16 cellular contexts compared by ENCODE assay signal in the genomic region with DNA sequence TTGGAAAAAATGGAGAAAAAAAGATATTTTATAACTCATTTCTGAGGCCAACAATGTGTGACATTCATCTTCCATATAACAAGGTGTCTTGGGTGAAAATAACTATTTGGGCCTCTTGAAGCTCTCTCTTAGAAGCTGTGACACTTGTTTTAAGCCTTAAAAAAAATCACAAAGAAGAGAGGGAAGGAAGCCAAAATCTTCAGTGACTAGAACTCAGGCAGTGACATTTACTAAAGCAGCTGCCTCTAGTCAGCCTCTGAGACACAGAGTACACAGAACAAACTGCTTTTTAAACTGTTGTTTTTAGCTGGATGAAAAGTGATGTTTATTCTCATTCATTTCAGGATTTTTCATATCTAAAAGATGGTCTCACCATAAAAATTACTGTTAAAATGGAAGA.
"Had no signal": no experiment of that assay in that cellular context is flagged by ENCODE, and none has a peak within 500 bp of the region (broad histone marks: within the 10 kb centered on the region; RNA-seq: fewer than 3 reads in every experiment).

No MANE protein-coding gene starts in this region.

- ATAC-seq: gastroesophageal sphincter, left colon, natural killer cell had no signal

- H3K27me3 ChIP-seq: colonic mucosa, esophagus squamous epithelium, gastroesophageal sphincter, right atrium auricular region, sigmoid colon, stomach had no signal

- H3K27ac ChIP-seq: colonic mucosa, esophagus squamous epithelium, gastroesophageal sphincter, right atrium auricular region, sigmoid colon, skin epidermis, stomach had no signal

- H3K4me1 ChIP-seq: colonic mucosa, esophagus squamous epithelium, gastroesophageal sphincter, right atrium auricular region, sigmoid colon, stomach had no signal

- H3K36me3 ChIP-seq: colonic mucosa, esophagus squamous epithelium, gastroesophageal sphincter, right atrium auricular region, sigmoid colon, stomach had no signal

- H3K4me3 ChIP-seq: colonic mucosa, esophagus squamous epithelium, gastroesophageal sphincter, right atrium auricular region, sigmoid colon, skin epidermis, stomach had no signal

- H3K9me3 ChIP-seq: colonic mucosa, esophagus squamous epithelium, gastroesophageal sphincter, sigmoid colon had no signal

- DNase-seq: colonic mucosa; dermis blood vessel endothelial cell; esophagus squamous epithelium; foreskin fibroblast; immature natural killer cell; kidney; left colon; natural killer cell; sigmoid colon; stimulated activated naive CD4-positive, alpha-beta T cell; stomach; substantia nigra; trophoblast cell had no signal
